Comparison of ENCODE assay signal across 33 cellular contexts in genomic region chr7:17774701-17775288, GRCh38.
DNase-seq lines count a peak whose midpoint lies in the region; ATAC-seq, FAIRE-seq and TF ChIP-seq lines count a peak whose summit lies in the region.
"Had no signal": no experiment of that assay in that cellular context is flagged by ENCODE, and none has a peak within 500 bp of the region (broad histone marks: within the 10 kb centered on the region; RNA-seq: fewer than 3 reads in every experiment).

No MANE protein-coding gene starts in this region.

- TF ChIP-seq RAD21 in A549 (conservative IDR thresholded peaks at IDR 0.05 in 1 of 2, IDR thresholded peaks at IDR 0.05 in 1 of 2), result no peak

- DNase-seq in A549 (ENCODE audit: low read depth in 1 of 2, low spot score in 1 of 2) (no peak), HFFc6 (no peak), NCI-H524 treated with DMSO at 0.1 percent for 48 hours (lab: John Stamatoyannopoulos, UW) (peak; percentile 84), epithelial cell of prostate (ENCODE audit: low read depth, low spot score) (no peak), spleen (no peak)
- DNase-seq: activated CD4-positive, alpha-beta T cell treated with anti-CD3 and anti-CD28 coated beads for 48 hours; activated effector memory CD4-positive, alpha-beta T cell treated with anti-CD3 and anti-CD28 coated beads, Interleukin-2, amount 50 U/mL, for 16 hours; activated naive CD8-positive, alpha-beta T cell treated with anti-CD3 and anti-CD28 coated beads for 36 hours; aorta; caudate nucleus; CD4-positive, alpha-beta memory T cell; cortex of kidney; naive thymus-derived CD8-positive, alpha-beta T cell; NCI-H1694; NCI-H345; NCI-H774; sigmoid colon; SJCRH30; stimulated activated CD4-positive, alpha-beta T cell treated with anti-CD3 and anti-CD28 coated beads, Interleukin-4, amount 100 ng/mL, for 24 hours; SW 1271; tibial artery; WERI-Rb-1 had no signal

- H3K36me3 Mint-ChIP-seq in HFFc6 (ENCODE audit: low read depth), result no peaks in the 10 kb centered on the region
- H3K36me3 Mint-ChIP-seq: CD4-positive, alpha-beta memory T cell had no signal

- TF ChIP-seq POLR2A in A549 (IDR thresholded peaks at IDR 0.05; ENCODE audit: low read length) (no peak), spleen (IDR thresholded peaks at IDR 0.05) (no peak)

- H3K9me3 ChIP-seq in A549, result no peaks in the 10 kb centered on the region
- H3K9me3 ChIP-seq in spleen, result no peaks in the 10 kb centered on the region
- H3K9me3 ChIP-seq: heart right ventricle, prostate gland, sigmoid colon, SJCRH30, tibial artery, vagina had no signal

- H3K4me2 ChIP-seq in A549, result no peak overlapping the region

- CTCF ChIA-PET in A549 (lab: Yijun Ruan, JAX), result interaction anchor here (0.6 to 1.3 kb wide), 3 partner anchors 12 to 570 kb away, joined by 3 to 5 read pairs (median 3); no protein-coding TSS in a partner anchor

- H3K4me3 Mint-ChIP-seq in HFFc6, result no peak overlapping the region
- H3K4me3 Mint-ChIP-seq: activated naive CD8-positive, alpha-beta T cell treated with anti-CD3 and anti-CD28 coated beads for 36 hours; B cell; CD4-positive, alpha-beta memory T cell; naive thymus-derived CD8-positive, alpha-beta T cell had no signal

- FAIRE-seq in A549 (lab: Jason Lieb, UNC), result no peak
- FAIRE-seq: D721Med, frontal cortex, GM18507, GM19239 had no signal

- ATAC-seq in A549, result no peak
- no peak for ATAC-seq in HG02763 (IDR thresholded peaks at IDR 0.05; ENCODE audit: unreplicated experiment)
- ATAC-seq in GM21367 (IDR thresholded peaks at IDR 0.05; ENCODE audit: unreplicated experiment), result no peak
- no peak for ATAC-seq in HG03039 (IDR thresholded peaks at IDR 0.05; ENCODE audit: unreplicated experiment)
- ATAC-seq: naive thymus-derived CD8-positive, alpha-beta T cell had no signal

- no peak for TF ChIP-seq EP300 in A549 (IDR thresholded peaks at IDR 0.05)

- TF ChIP-seq CTCF in A549 (IDR thresholded peaks at IDR 0.05), result no peak
- no peak for TF ChIP-seq CTCF in HFFc6 (IDR thresholded peaks at IDR 0.05)
- TF ChIP-seq CTCF in spleen (IDR thresholded peaks at IDR 0.05 in 8 of 11, conservative IDR thresholded peaks at IDR 0.05 in 3 of 11), result no peak

- intact Hi-C loops in spleen (cut with DNase I; ENCODE audit: low total_unique reads), result loop anchor here (10.0 kb wide), 1 partner anchor 560 kb away; no protein-coding TSS in a partner anchor

- no peaks in the 10 kb centered on the region for H3K27me3 ChIP-seq in spleen (replicated peaks in 1 of 7)
- H3K27me3 ChIP-seq: heart right ventricle, sigmoid colon, SJCRH30, tibial artery, vagina had no signal

- H3K27ac Mint-ChIP-seq in HFFc6, result peak overlapping the region; percentile 24
- H3K27ac Mint-ChIP-seq: activated naive CD8-positive, alpha-beta T cell treated with anti-CD3 and anti-CD28 coated beads for 36 hours; B cell; CD4-positive, alpha-beta memory T cell; naive thymus-derived CD8-positive, alpha-beta T cell had no signal

- H3K4me1 ChIP-seq in A549, result peaks cover 18% of the 10 kb centered on the region; the same call in 2 of the 3 replicates
- H3K4me1 ChIP-seq in spleen, result peaks cover 0 to 28% (median 6%) of the 10 kb centered on the region in 6 donors
- H3K4me1 ChIP-seq: prostate gland, tibial artery, vagina had no signal

- no peaks in the 10 kb centered on the region; the same call in 1 of the 2 replicates for H3K27me3 Mint-ChIP-seq in HFFc6 (ENCODE audit: insufficient read depth)
- H3K27me3 Mint-ChIP-seq: activated naive CD8-positive, alpha-beta T cell treated with anti-CD3 and anti-CD28 coated beads for 36 hours; B cell; CD4-positive, alpha-beta memory T cell had no signal

- 70% methylated on average over 3 of the region's 3 CpGs for WGBS in A549 (ENCODE audit: missing lambda C conversion rate)
- 71 to 82% (median 81%) methylated on average over 3 of the region's 3 CpGs for WGBS in spleen, 5 donors

- H3K4me1 Mint-ChIP-seq in HFFc6 (ENCODE audit: low read depth), result peaks cover 33% of the 10 kb centered on the region

- no peaks in the 10 kb centered on the region for H3K9me3 Mint-ChIP-seq in HFFc6
- H3K9me3 Mint-ChIP-seq: activated naive CD8-positive, alpha-beta T cell treated with anti-CD3 and anti-CD28 coated beads for 36 hours; CD4-positive, alpha-beta memory T cell; naive thymus-derived CD8-positive, alpha-beta T cell had no signal

- POLR2A ChIA-PET in A549 (lab: Yijun Ruan, JAX), result no interaction called here

- no peak overlapping the region for H3K4me3 ChIP-seq in A549
- no peak overlapping the region for H3K4me3 ChIP-seq in spleen
- H3K4me3 ChIP-seq: heart right ventricle, prostate gland, sigmoid colon, SJCRH30, tibial artery, vagina had no signal

- H3K36me3 ChIP-seq in spleen, result no peaks in the 10 kb centered on the region
- H3K36me3 ChIP-seq: heart right ventricle, prostate gland, sigmoid colon, SJCRH30, tibial artery, vagina, WERI-Rb-1 had no signal

- no peak overlapping the region for H3K27ac ChIP-seq in A549
- peak overlapping the region; percentile 12 for H3K27ac ChIP-seq in epithelial cell of prostate
- no peak overlapping the region for H3K27ac ChIP-seq in spleen
- H3K27ac ChIP-seq: heart right ventricle, prostate gland, sigmoid colon, SJCRH30, tibial artery, vagina, WERI-Rb-1 had no signal

TF ChIP-seq in A549, 52 proteins besides CTCF, POLR2A, EP300 and RAD21:
- TF ChIP-seq MAFK (IDR thresholded peaks at IDR 0.05; ENCODE audit: partially characterized antibody) (peak; percentile 97), CBX8 (IDR thresholded peaks at IDR 0.05) (no peak)
